ENCODE assay signal across 15 cellular contexts in the genomic region with DNA sequence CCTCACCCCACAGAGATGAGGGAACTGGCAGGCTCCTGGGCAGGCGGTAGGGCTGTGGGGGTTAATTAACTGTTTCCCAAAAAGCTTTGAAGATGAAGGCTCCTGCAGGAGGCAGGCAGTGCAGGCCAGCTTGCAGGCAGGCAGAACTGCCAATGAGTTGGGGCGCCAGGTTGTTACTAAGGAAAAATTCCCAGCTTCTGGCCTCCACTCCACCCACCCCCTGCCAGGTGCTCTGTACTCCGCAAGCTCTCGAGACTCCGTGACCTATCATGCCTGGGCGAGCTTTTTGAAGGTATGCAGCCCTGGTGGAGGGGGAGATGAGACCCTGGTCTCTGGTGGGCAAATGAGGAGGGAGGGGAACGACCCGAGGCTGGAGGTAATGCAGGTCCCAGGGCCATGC. TPM values are rescaled to one million over a fixed set of nuclear protein-coding genes. Genes with fewer than 3 reads are reported as not detected.
A peak's percentile ranks its signal among the peaks of the same experiment; 100 is the strongest.
DNase-seq lines count a peak whose midpoint lies in the region; ATAC-seq and TF ChIP-seq lines count a peak whose summit lies in the region.
"Had no signal": no experiment of that assay in that cellular context is flagged by ENCODE, and none has a peak within 500 bp of the region (broad histone marks: within the 10 kb centered on the region; RNA-seq: fewer than 3 reads in every experiment).

No MANE protein-coding gene starts in this region.

- peak overlapping the region; percentile 2 for H2AK9ac ChIP-seq in IMR-90 (replicated peaks; ENCODE audit: low read depth, low read length, poor library complexity)

- H3K4me1 ChIP-seq in IMR-90 (ENCODE audit: control insufficient read depth, insufficient read depth, low read length) (peaks cover 16% of the 10 kb centered on the region), neuronal stem cell (ENCODE audit: control insufficient read depth in 2 of 2, insufficient read depth in 1 of 2, low read depth in 1 of 2, low read length in 2 of 2) (peaks cover 9 to 10% of the 10 kb centered on the region in 2 donors), thyroid gland (peaks cover 0 to 9% of the 10 kb centered on the region in 2 donors), left ventricle myocardium inferior (peaks cover 2% of the 10 kb centered on the region)
- H3K4me1 ChIP-seq: A549, Caco-2 had no signal

- H3K27ac Mint-ChIP-seq in chondrocyte (ENCODE audit: unreplicated experiment) = no peak overlapping the region
- H3K27ac Mint-ChIP-seq in activated T-helper 1 cell treated with anti-CD3 and anti-CD28 coated beads, Interleukin-12 subunit alpha, Interleukin-12 subunit beta, Interleukin-2, Interleukin-4 antibody, amounts not matched to agents 30 ng/mL and 10 ng/mL and 1 ng/mL, durations not matched to agents 14 hours and 24 hours and 36 hours = no peak overlapping the region
- H3K27ac Mint-ChIP-seq: CD8-positive, alpha-beta memory T cell had no signal

- in situ Hi-C loops in IMR-90 (cut with MboI; ENCODE audit: low sequenced_read_pairs) = no loop called here

- no peaks in the 10 kb centered on the region for H3K79me1 ChIP-seq in IMR-90 (ENCODE audit: low read depth in 1 of 2, low read length in 2 of 2)
- no peaks in the 10 kb centered on the region for H3K79me1 ChIP-seq in neuronal stem cell (ENCODE audit: low read depth, low read length)

- H3K36me3 Mint-ChIP-seq in chondrocyte (ENCODE audit: low read depth) = no peaks in the 10 kb centered on the region
- H3K36me3 Mint-ChIP-seq in activated T-helper 1 cell treated with anti-CD3 and anti-CD28 coated beads, Interleukin-12 subunit alpha, Interleukin-12 subunit beta, Interleukin-2, Interleukin-4 antibody, amounts not matched to agents 30 ng/mL and 10 ng/mL and 1 ng/mL, durations not matched to agents 14 hours and 24 hours and 36 hours (ENCODE audit: low read depth) = no peaks in the 10 kb centered on the region
- H3K36me3 Mint-ChIP-seq: CD8-positive, alpha-beta memory T cell had no signal

- H2BK15ac ChIP-seq in IMR-90 (ENCODE audit: low read depth, low read length) = peak overlapping the region; percentile 21; the same call in 1 of the 3 replicates
- no peak overlapping the region for H2BK15ac ChIP-seq in neuronal stem cell (ENCODE audit: low read length)

- TF ChIP-seq RAD21 in IMR-90 (IDR thresholded peaks at IDR 0.05; ENCODE audit: low read length) = no peak

- H3K23ac ChIP-seq in IMR-90 (ENCODE audit: low read depth, low read length) (no peak overlapping the region), neuronal stem cell (ENCODE audit: low read depth, low read length, poor library complexity) (no peak overlapping the region)

- H3K14ac ChIP-seq in IMR-90 (replicated peaks; ENCODE audit: low read depth, low read length) (0 out of 2 replicates have a peak overlapping the region, but pooled peaks have one; percentile 0), neuronal stem cell (ENCODE audit: low read length) (no peak overlapping the region)

- H4K5ac ChIP-seq in IMR-90 (ENCODE audit: low read depth, low read length) = peak overlapping the region; percentile 43

- H3K36me3 ChIP-seq in IMR-90 (ENCODE audit: control insufficient read depth, insufficient read depth, low read length) = no peaks in the 10 kb centered on the region
- H3K36me3 ChIP-seq in neuronal stem cell (replicated peaks in 1 of 2; ENCODE audit: control insufficient read depth in 2 of 2, insufficient read depth in 2 of 2, low read length in 2 of 2) = no peaks in the 10 kb centered on the region
- no peaks in the 10 kb centered on the region for H3K36me3 ChIP-seq in thyroid gland
- no peaks in the 10 kb centered on the region for H3K36me3 ChIP-seq in left ventricle myocardium inferior
- H3K36me3 ChIP-seq: BLaER1 had no signal

- H2BK120ac ChIP-seq in IMR-90 (ENCODE audit: low read depth, low read length) = peak overlapping the region; percentile 85
- no peak overlapping the region for H2BK120ac ChIP-seq in neuronal stem cell (ENCODE audit: low read depth, low read length)

- peak overlapping the region; percentile 75 for H2BK20ac ChIP-seq in IMR-90 (ENCODE audit: low read depth, low read length)

- H3K9ac ChIP-seq in IMR-90 (ENCODE audit: low read depth, low read length) (no peak overlapping the region), neuronal stem cell (ENCODE audit: low read depth, low read length, poor library complexity) (no peak overlapping the region)
- H3K9ac ChIP-seq: BLaER1 had no signal

- ATAC-seq in IMR-90 (ENCODE audit: low read depth) = no peak
- ATAC-seq: A549, HCT116 had no signal

- POLR2A ChIA-PET in IMR-90 (lab: Charles Lee; ENCODE audit: unreplicated experiment) = no interaction called here

- no peak overlapping the region for H3K56ac ChIP-seq in IMR-90 (ENCODE audit: extremely low read depth, insufficient read depth, low read length)

- no CpG with 5 or more reads among the region's 8 CpGs for WGBS in IMR-90 (ENCODE audit: extremely low coverage in 2 of 2, insufficient read length in 1 of 2), 2 experiments
- no CpG with 5 or more reads among the region's 8 CpGs for WGBS in neuronal stem cell (ENCODE audit: extremely low coverage in 2 of 2, insufficient read length in 2 of 2, insufficient replicate concordance in 1 of 2), 2 donors
- WGBS in thyroid gland, 2 donors = 46 to 67% methylated on average over 2 to 5 of the region's 8 CpGs

- H4K8ac ChIP-seq in IMR-90 (ENCODE audit: low read depth in 2 of 2, low read length in 2 of 2) = peak overlapping the region; percentile 14 to 47; a peak in 2 of 4 replicates
- H4K8ac ChIP-seq in neuronal stem cell (ENCODE audit: low read depth, low read length) = no peak overlapping the region

- CTCF ChIA-PET in IMR-90 (lab: Yijun Ruan, JAX) = interaction anchor here (1.0 kb wide), 2 partner anchors 30 to 99 kb away, joined by 3 to 4 read pairs; no protein-coding TSS in a partner anchor

- H3K4ac ChIP-seq in IMR-90 (ENCODE audit: low read depth, low read length) (peak overlapping the region; percentile 83), neuronal stem cell (ENCODE audit: low read length) (no peak overlapping the region)

- H4K91ac ChIP-seq in IMR-90 (ENCODE audit: insufficient read depth, low read depth, low read length) = peak overlapping the region; percentile 71
- no peak overlapping the region for H4K91ac ChIP-seq in neuronal stem cell (ENCODE audit: low read depth, low read length, poor library complexity)

- H3K9me1 ChIP-seq in IMR-90 (ENCODE audit: insufficient read depth, low read length) = 0 out of 2 replicates have a peak, but pooled peaks cover 7% of the 10 kb centered on the region

- no TSS peak for BruUV-seq in IMR-90 (replicated peaks; lab: Mats Ljungman, UMichigan)

- peaks cover 7% of the 10 kb centered on the region; the same call in 1 of the 2 replicates for H3K27me3 ChIP-seq in IMR-90 (ENCODE audit: control insufficient read depth, insufficient read depth, low read length)
- peaks cover 0 to 7% (median 0%) of the 10 kb centered on the region in 3 experiments for H3K27me3 ChIP-seq in neuronal stem cell (ENCODE audit: control insufficient read depth in 3 of 3, insufficient read depth in 3 of 3, low read depth in 1 of 3, low read length in 3 of 3)
- H3K27me3 ChIP-seq in thyroid gland = no peaks in the 10 kb centered on the region
- no peaks in the 10 kb centered on the region for H3K27me3 ChIP-seq in left ventricle myocardium inferior (ENCODE audit: low read depth)

- no peak for DNase-seq in IMR-90
- peak; percentile 65 for DNase-seq in chondrocyte (ENCODE audit: low spot score)
- DNase-seq in neuronal stem cell (ENCODE audit: low spot score) = no peak
- DNase-seq in thyroid gland = peak; percentile 23 to 44
- no peak for DNase-seq in left ventricle myocardium inferior
- no peak for DNase-seq in activated T-helper 1 cell treated with anti-CD3 and anti-CD28 coated beads, Interleukin-12 subunit alpha, Interleukin-12 subunit beta, Interleukin-2, Interleukin-4 antibody, amounts not matched to agents 30 ng/mL and 10 ng/mL and 1 ng/mL, durations not matched to agents 14 hours and 24 hours and 36 hours (ENCODE audit: low spot score)
- DNase-seq: AML-193; Caco-2; CD8-positive, alpha-beta memory T cell; DND-41; GDM1 had no signal

- H3K27me3 Mint-ChIP-seq in chondrocyte (ENCODE audit: low read depth) = no peaks in the 10 kb centered on the region
- H3K27me3 Mint-ChIP-seq in activated T-helper 1 cell treated with anti-CD3 and anti-CD28 coated beads, Interleukin-12 subunit alpha, Interleukin-12 subunit beta, Interleukin-2, Interleukin-4 antibody, amounts not matched to agents 30 ng/mL and 10 ng/mL and 1 ng/mL, durations not matched to agents 14 hours and 24 hours and 36 hours (ENCODE audit: insufficient read depth) = peaks cover 12% of the 10 kb centered on the region

- H3K4me2 ChIP-seq in IMR-90 (ENCODE audit: low read depth, low read length) (no peak overlapping the region), neuronal stem cell (ENCODE audit: insufficient read depth, low read length, poor library complexity, severe bottlenecking) (no peak overlapping the region)
- H3K4me2 ChIP-seq: A549, BLaER1 had no signal

- TF ChIP-seq CTCF in IMR-90 (conservative IDR thresholded peaks at IDR 0.05; ENCODE audit: low read depth, low read length) = no peak
- no peak for TF ChIP-seq CTCF in chondrocyte (IDR thresholded peaks at IDR 0.05)
- no peak for TF ChIP-seq CTCF in thyroid gland (IDR thresholded peaks at IDR 0.05)
- no peak for TF ChIP-seq CTCF in left ventricle myocardium inferior (IDR thresholded peaks at IDR 0.05; ENCODE audit: borderline replicate concordance)

- H3K9me3 ChIP-seq in IMR-90 (ENCODE audit: control insufficient read depth, insufficient read depth, low read length) = no peaks in the 10 kb centered on the region
- H3K9me3 ChIP-seq in neuronal stem cell (replicated peaks in 1 of 2; ENCODE audit: control insufficient read depth in 2 of 2, insufficient read depth in 1 of 2, low read depth in 1 of 2, low read length in 2 of 2) = no peaks in the 10 kb centered on the region
- H3K9me3 ChIP-seq in thyroid gland = no peaks in the 10 kb centered on the region
- no peaks in the 10 kb centered on the region for H3K9me3 ChIP-seq in left ventricle myocardium inferior (replicated peaks)
- H3K9me3 ChIP-seq: A549, BLaER1, Caco-2 had no signal

- intact Hi-C loops in IMR-90 (cut with micrococcal nuclease) (no loop called here), thyroid gland (cut with DNase I) (no loop called here), left ventricle myocardium inferior (cut with micrococcal nuclease) (no loop called here)
- intact Hi-C loops in activated T-helper 1 cell treated with anti-CD3 and anti-CD28 coated beads, Interleukin-12 subunit alpha, Interleukin-12 subunit beta, Interleukin-2, Interleukin-4 antibody, amounts not matched to agents 30 ng/mL and 10 ng/mL and 1 ng/mL, durations not matched to agents 14 hours and 24 hours and 36 hours (cut with micrococcal nuclease) = no loop called here

- H3K18ac ChIP-seq in IMR-90 (ENCODE audit: low read depth, low read length) (peak overlapping the region; percentile 45; the same call in 1 of the 2 replicates), neuronal stem cell (ENCODE audit: low read length) (peak overlapping the region; percentile 52)

- H3K27ac ChIP-seq in IMR-90 (ENCODE audit: insufficient read depth, low read length) = peak overlapping the region; percentile 74
- H3K27ac ChIP-seq in neuronal stem cell (replicated peaks; ENCODE audit: low read length) = no peak overlapping the region
- no peak overlapping the region for H3K27ac ChIP-seq in thyroid gland
- no peak overlapping the region for H3K27ac ChIP-seq in left ventricle myocardium inferior (replicated peaks)
- H3K27ac ChIP-seq: A549, BLaER1, HL-60 had no signal

- dilution Hi-C loops in IMR-90 (cut with HindIII; ENCODE audit: low sequenced_read_pairs, unreplicated experiment) = no loop called here

- H4K20me1 ChIP-seq in IMR-90 (ENCODE audit: insufficient read depth, low read length) = no peaks in the 10 kb centered on the region

- peaks cover 4% of the 10 kb centered on the region for H3K9me3 Mint-ChIP-seq in chondrocyte (ENCODE audit: low read depth)
- H3K9me3 Mint-ChIP-seq in activated T-helper 1 cell treated with anti-CD3 and anti-CD28 coated beads, Interleukin-12 subunit alpha, Interleukin-12 subunit beta, Interleukin-2, Interleukin-4 antibody, amounts not matched to agents 30 ng/mL and 10 ng/mL and 1 ng/mL, durations not matched to agents 14 hours and 24 hours and 36 hours = no peaks in the 10 kb centered on the region
- H3K9me3 Mint-ChIP-seq: CD8-positive, alpha-beta memory T cell had no signal

- H2AK5ac ChIP-seq in IMR-90 (ENCODE audit: low read depth, low read length) = peak overlapping the region; percentile 63; the same call in 1 of the 2 replicates
- no peak overlapping the region for H2AK5ac ChIP-seq in neuronal stem cell (ENCODE audit: low read depth, low read length)

- H2BK5ac ChIP-seq in IMR-90 (ENCODE audit: low read depth, low read length, poor library complexity, severe bottlenecking) = peak overlapping the region; percentile 81
- no peak overlapping the region for H2BK5ac ChIP-seq in neuronal stem cell (ENCODE audit: low read length)

- no peak overlapping the region for H2BK12ac ChIP-seq in neuronal stem cell (ENCODE audit: low read length)

- H3K4me1 Mint-ChIP-seq in chondrocyte (ENCODE audit: low read depth) = peaks cover 11% of the 10 kb centered on the region
- no peaks in the 10 kb centered on the region for H3K4me1 Mint-ChIP-seq in activated T-helper 1 cell treated with anti-CD3 and anti-CD28 coated beads, Interleukin-12 subunit alpha, Interleukin-12 subunit beta, Interleukin-2, Interleukin-4 antibody, amounts not matched to agents 30 ng/mL and 10 ng/mL and 1 ng/mL, durations not matched to agents 14 hours and 24 hours and 36 hours (ENCODE audit: low read depth)

- H3K4me3 ChIP-seq in IMR-90 (ENCODE audit: insufficient read depth, low read depth, low read length) (no peak overlapping the region), neuronal stem cell (ENCODE audit: low read length in 2 of 2) (no peak overlapping the region), thyroid gland (replicated peaks in 1 of 3) (no peak overlapping the region), left ventricle myocardium inferior (no peak overlapping the region)
- H3K4me3 ChIP-seq: A549, BLaER1 had no signal

- peak overlapping the region; percentile 34 for H2AFZ ChIP-seq in IMR-90 (replicated peaks; ENCODE audit: low read length, poor library complexity)
- H2AFZ ChIP-seq in neuronal stem cell (ENCODE audit: low read length) = no peak overlapping the region

- TF ChIP-seq POLR2A in IMR-90 (IDR thresholded peaks at IDR 0.05; ENCODE audit: low read depth, low read length) (no peak), thyroid gland (IDR thresholded peaks at IDR 0.05) (no peak)

- H3K4me3 Mint-ChIP-seq in chondrocyte (ENCODE audit: unreplicated experiment) = no peak overlapping the region
- H3K4me3 Mint-ChIP-seq in activated T-helper 1 cell treated with anti-CD3 and anti-CD28 coated beads, Interleukin-12 subunit alpha, Interleukin-12 subunit beta, Interleukin-2, Interleukin-4 antibody, amounts not matched to agents 30 ng/mL and 10 ng/mL and 1 ng/mL, durations not matched to agents 14 hours and 24 hours and 36 hours = no peak overlapping the region
- H3K4me3 Mint-ChIP-seq: CD8-positive, alpha-beta memory T cell had no signal

RNA-seq across cellular contexts. Expression of gene PJA1, which starts 41.8 kb away (rescaled TPM):
- total RNA-seq in IMR-90 (2012; rRNA removed) (24.4 and 26.7 TPM in 2 replicates), chondrocyte (20.7 to 34.8 TPM (median 30.1 TPM) in 3 replicates), thyroid gland (10 to 100 TPM; 29.7 to 60.0 (median 50.1) TPM), left ventricle myocardium inferior (18.2 TPM)
- 13.6 and 15.1 TPM in 2 replicates for polyA plus RNA-seq in IMR-90 (2012; rRNA removed)
- polyA plus RNA-seq in IMR-90 (2012; cell fraction: cytosol; rRNA removed) = 10.4 and 10.6 TPM in 2 replicates
- 5.0 and 9.7 TPM in 2 replicates for polyA plus RNA-seq in IMR-90 (2012; cell fraction: nucleus; rRNA removed; ENCODE audit: low replicate concordance)
- polyA plus RNA-seq in neuronal stem cell (2013, experiment 1 of 2) = 68.9 TPM
- polyA plus RNA-seq in neuronal stem cell (2013, experiment 2 of 2) = 73.4 TPM
- total RNA-seq in activated T-helper 1 cell treated with anti-CD3 and anti-CD28 coated beads, Interleukin-12 subunit alpha, Interleukin-12 subunit beta, Interleukin-2, Interleukin-4 antibody, amounts not matched to agents 30 ng/mL and 10 ng/mL and 1 ng/mL, durations not matched to agents 14 hours and 24 hours and 36 hours = 14.5 and 15.6 TPM in 2 replicates

Comparison
In these comparisons a context has a peak if more than half of its experiments do, and no peak if none do; other contexts are left out.
1. DNase-seq: peak in chondrocyte (single experiment) and thyroid gland (2 of 2); none in IMR-90 (single experiment), neuronal stem cell (single experiment), left ventricle myocardium inferior (single experiment) and activated T-helper 1 cell treated with anti-CD3 and anti-CD28 coated beads, Interleukin-12 subunit alpha, Interleukin-12 subunit beta, Interleukin-2, Interleukin-4 antibody, amounts not matched to agents 30 ng/mL and 10 ng/mL and 1 ng/mL, durations not matched to agents 14 hours and 24 hours and 36 hours (single experiment).